ENCODE assay signal across 24 cellular contexts in the genomic region with DNA sequence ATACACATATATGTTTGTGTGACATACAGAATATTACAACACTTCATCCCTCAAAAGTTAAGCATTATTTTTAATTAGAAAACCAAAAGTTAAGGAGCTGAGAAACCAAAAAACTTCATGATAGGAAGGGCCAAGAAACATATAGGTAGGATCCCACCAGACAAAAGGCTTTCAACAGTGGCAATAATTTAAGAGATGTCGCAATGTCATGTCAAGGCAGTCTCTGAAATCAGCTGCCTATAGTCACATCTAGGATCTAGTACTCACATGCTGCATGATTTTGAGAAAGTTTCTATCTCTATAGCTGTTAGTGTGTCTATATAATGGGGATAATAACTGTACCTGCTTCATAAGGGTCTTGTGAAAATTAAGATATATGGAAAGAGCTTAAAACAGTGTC.
"Had no signal": no experiment of that assay in that cellular context is flagged by ENCODE, and none has a peak within 500 bp of the region (broad histone marks: within the 10 kb centered on the region; RNA-seq: fewer than 3 reads in every experiment).

No MANE protein-coding gene starts in this region.

- H3K27ac Mint-ChIP-seq: activated CD4-positive, alpha-beta T cell treated with anti-CD3 and anti-CD28 coated beads for 36 hours; activated naive CD8-positive, alpha-beta T cell; activated T-cell treated with anti-CD3 and anti-CD28 coated beads, Interleukin-2, amount 50 U/mL, for 24 hours; activated T-helper 17 cell treated with anti-CD3 and anti-CD28 coated beads, Interleukin-2, amount 50 U/mL, for 72 hours; endodermal cell; natural killer cell; progenitor cell of endocrine pancreas; stimulated activated naive B cell treated with anti-CD40 and anti-IgM and Interleukin-4, amounts not matched to agents 10 μg/mL and 1 μg/mL and 100 μg/mL, for 72 hours; T-helper 2 cell treated with Interferon-gamma antibody and Interleukin-4, amounts not matched to agents 5 μg/mL and 100 μg/mL, for 36 hours had no signal

- H3K9me3 ChIP-seq: colonic mucosa, esophagus squamous epithelium, thoracic aorta, upper lobe of left lung had no signal

- H3K4me3 Mint-ChIP-seq: activated CD4-positive, alpha-beta T cell treated with anti-CD3 and anti-CD28 coated beads for 36 hours; activated naive CD8-positive, alpha-beta T cell; activated T-cell treated with anti-CD3 and anti-CD28 coated beads, Interleukin-2, amount 50 U/mL, for 24 hours; activated T-helper 17 cell treated with anti-CD3 and anti-CD28 coated beads, Interleukin-2, amount 50 U/mL, for 72 hours; endodermal cell; natural killer cell; stimulated activated naive B cell treated with anti-CD40 and anti-IgM and Interleukin-4, amounts not matched to agents 10 μg/mL and 1 μg/mL and 100 μg/mL, for 72 hours; T-helper 2 cell treated with Interferon-gamma antibody and Interleukin-4, amounts not matched to agents 5 μg/mL and 100 μg/mL, for 36 hours had no signal

- H3K36me3 ChIP-seq: colonic mucosa, esophagus squamous epithelium, heart left ventricle, thoracic aorta, upper lobe of left lung had no signal

- H3K27ac ChIP-seq: colonic mucosa, esophagus squamous epithelium, heart left ventricle, thoracic aorta, upper lobe of left lung had no signal

- H3K27me3 ChIP-seq: colonic mucosa, esophagus squamous epithelium, heart left ventricle, upper lobe of left lung had no signal

- H3K9me3 Mint-ChIP-seq: activated T-cell treated with anti-CD3 and anti-CD28 coated beads, Interleukin-2, amount 50 U/mL, for 24 hours; activated T-helper 17 cell treated with anti-CD3 and anti-CD28 coated beads, Interleukin-2, amount 50 U/mL, for 72 hours; endodermal cell; natural killer cell; stimulated activated naive B cell treated with anti-CD40 and anti-IgM and Interleukin-4, amounts not matched to agents 10 μg/mL and 1 μg/mL and 100 μg/mL, for 72 hours; T-helper 2 cell treated with Interferon-gamma antibody and Interleukin-4, amounts not matched to agents 5 μg/mL and 100 μg/mL, for 36 hours had no signal

- H3K4me1 Mint-ChIP-seq: activated CD4-positive, alpha-beta T cell treated with anti-CD3 and anti-CD28 coated beads for 36 hours; activated T-helper 17 cell treated with anti-CD3 and anti-CD28 coated beads, Interleukin-2, amount 50 U/mL, for 72 hours; endodermal cell; natural killer cell; stimulated activated naive B cell treated with anti-CD40 and anti-IgM and Interleukin-4, amounts not matched to agents 10 μg/mL and 1 μg/mL and 100 μg/mL, for 72 hours had no signal

- DNase-seq: activated CD4-positive, alpha-beta T cell treated with anti-CD3 and anti-CD28 coated beads for 36 hours; activated CD4-positive, alpha-beta T cell treated with anti-CD3 and anti-CD28 coated beads, Interleukin-2, amount 50 U/mL, for 4 hours; activated CD8-positive, alpha-beta memory T cell treated with anti-CD3 and anti-CD28 coated beads for 24 hours; activated CD8-positive, alpha-beta memory T cell treated with anti-CD3 and anti-CD28 coated beads, Interleukin-2, amount 50 U/mL, for 4 hours; activated T-cell treated with anti-CD3 and anti-CD28 coated beads, Interleukin-2, amount 50 U/mL, for 24 hours; amniotic stem cell; colonic mucosa; endodermal cell; esophagus squamous epithelium; heart left ventricle; islet precursor cell; left cardiac atrium; midbrain; natural killer cell; retina; stimulated activated CD4-positive, alpha-beta T cell treated with anti-CD3 and anti-CD28 coated beads, Interleukin-2, amount 100 ng/mL, for 48 hours; stimulated activated CD8-positive, alpha-beta memory T cell treated with anti-CD3 and anti-CD28 coated beads, Interleukin-4, amount 100 ng/mL, for 48 hours; stimulated activated naive B cell treated with anti-CD40 and anti-IgM and Interleukin-4, amounts not matched to agents 10 μg/mL and 1 μg/mL and 100 μg/mL, for 72 hours; upper lobe of left lung had no signal

- ATAC-seq: activated CD4-positive, alpha-beta T cell treated with anti-CD3 and anti-CD28 coated beads for 36 hours; activated T-helper 17 cell treated with anti-CD3 and anti-CD28 coated beads, Interleukin-2, amount 50 U/mL, for 72 hours; heart left ventricle; left cardiac atrium; natural killer cell; stimulated activated naive B cell treated with anti-CD40 and anti-IgM and Interleukin-4, amounts not matched to agents 10 μg/mL and 1 μg/mL and 100 μg/mL, for 72 hours had no signal

- H3K27me3 Mint-ChIP-seq: activated CD4-positive, alpha-beta T cell treated with anti-CD3 and anti-CD28 coated beads for 36 hours; activated naive CD8-positive, alpha-beta T cell; activated T-cell treated with anti-CD3 and anti-CD28 coated beads, Interleukin-2, amount 50 U/mL, for 24 hours; activated T-helper 17 cell treated with anti-CD3 and anti-CD28 coated beads, Interleukin-2, amount 50 U/mL, for 72 hours; progenitor cell of endocrine pancreas; stimulated activated naive B cell treated with anti-CD40 and anti-IgM and Interleukin-4, amounts not matched to agents 10 μg/mL and 1 μg/mL and 100 μg/mL, for 72 hours had no signal

- H3K4me1 ChIP-seq: colonic mucosa, esophagus squamous epithelium had no signal

- H3K36me3 Mint-ChIP-seq: activated naive CD8-positive, alpha-beta T cell; natural killer cell; stimulated activated naive B cell treated with anti-CD40 and anti-IgM and Interleukin-4, amounts not matched to agents 10 μg/mL and 1 μg/mL and 100 μg/mL, for 72 hours had no signal

- H3K4me3 ChIP-seq: colonic mucosa, esophagus squamous epithelium, heart left ventricle, thoracic aorta, upper lobe of left lung had no signal
